ENCODE assay signal across 1 cellular context in genomic region chr16:1933097-1933661, GRCh38.
TF ChIP-seq lines count a peak whose summit lies in the region.

No MANE protein-coding gene starts in this region.

TF ChIP-seq in IMR-90, 13 proteins besides CTCF, POLR2A, EP300 and RAD21:
- no peak for TF ChIP-seq FOS (IDR thresholded peaks at IDR 0.05; ENCODE audit: low read depth, low read length)
- no peak for TF ChIP-seq CHD1 (IDR thresholded peaks at IDR 0.05; ENCODE audit: low read depth, low read length)
- no peak for TF ChIP-seq CEBPB (IDR thresholded peaks at IDR 0.05; ENCODE audit: low read depth, low read length)
- TF ChIP-seq MAFK (IDR thresholded peaks at IDR 0.05; ENCODE audit: low read depth, low read length), result no peak
- TF ChIP-seq USF2 (IDR thresholded peaks at IDR 0.05; ENCODE audit: low read depth, low read length), result no peak
- TF ChIP-seq NFE2L2 (IDR thresholded peaks at IDR 0.05; ENCODE audit: low read depth, low read length), result no peak
- no peak for TF ChIP-seq ELK1 (IDR thresholded peaks at IDR 0.05; ENCODE audit: borderline replicate concordance, low read depth, low read length)
- no peak for TF ChIP-seq RCOR1 (IDR thresholded peaks at IDR 0.05; ENCODE audit: insufficient replicate concordance, low read length)
- no peak for TF ChIP-seq MXI1 (IDR thresholded peaks at IDR 0.05; ENCODE audit: borderline replicate concordance, low read depth, low read length)
- TF ChIP-seq MAZ (IDR thresholded peaks at IDR 0.05; ENCODE audit: borderline replicate concordance, low read depth, low read length), result no peak
- TF ChIP-seq RFX5 (IDR thresholded peaks at IDR 0.05; ENCODE audit: low read depth, low read length), result no peak
- TF ChIP-seq BHLHE40 (IDR thresholded peaks at IDR 0.05; ENCODE audit: low read depth, low read length), result no peak
- no peak for TF ChIP-seq SMC3 (IDR thresholded peaks at IDR 0.05; ENCODE audit: low read depth, low read length)
